In the genomic region with DNA sequence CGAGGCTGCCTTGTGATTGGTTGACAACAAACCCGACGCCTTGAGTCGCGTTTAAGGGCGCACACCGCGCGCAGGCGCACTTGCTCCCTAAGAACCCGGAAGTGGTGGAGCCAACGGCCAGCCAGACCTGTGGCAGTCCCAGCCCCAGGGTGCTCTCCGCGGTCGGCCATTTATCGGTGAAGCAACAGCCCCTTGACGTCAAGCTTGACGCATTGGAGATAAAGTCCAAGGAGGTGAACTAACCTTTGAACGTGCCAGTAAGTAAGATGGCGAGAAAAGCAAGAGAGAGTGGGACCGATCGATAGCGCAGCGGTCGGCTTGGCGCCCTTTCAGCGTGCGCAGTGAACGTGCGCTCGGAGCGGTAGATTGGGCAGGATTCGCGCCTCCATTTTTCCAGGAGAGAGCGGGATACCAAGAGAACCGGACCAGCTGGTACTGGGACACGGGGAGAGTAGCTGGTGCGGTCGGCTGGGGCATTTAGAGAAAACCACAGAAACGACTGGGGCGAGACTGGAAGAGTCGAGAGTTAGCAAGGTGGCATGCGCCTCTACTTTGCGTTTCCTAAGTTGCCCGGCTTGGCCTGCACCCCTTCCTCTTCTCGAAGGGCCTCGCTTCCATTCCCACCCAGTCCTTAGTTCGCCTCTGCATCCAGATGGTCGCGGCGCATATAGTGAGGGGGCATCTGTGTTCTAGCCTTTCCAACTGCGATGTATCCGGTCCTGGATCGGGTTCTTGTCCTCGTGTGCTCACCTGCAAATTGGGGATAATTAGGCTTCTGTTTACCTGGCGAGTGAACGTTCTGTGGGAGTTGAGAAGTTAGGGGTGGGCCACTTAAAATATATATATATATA, we compare ENCODE assay signal across 8 cellular contexts. TPM values are rescaled to one million over a fixed set of nuclear protein-coding genes. Genes with fewer than 3 reads are reported as not detected.
DNase-seq lines count a peak whose midpoint lies in the region; ATAC-seq and TF ChIP-seq lines count a peak whose summit lies in the region.

A gene (plus strand): TSS at position 364 of the 851 bp plus-strand sequence. CDS start 2,908 bp downstream, outside the sequence.

- H4K20me1 ChIP-seq in PC-9 (ENCODE audit: insufficient read depth): peaks cover 6% of the 10 kb centered on the region; the same call in 1 of the 2 replicates

- peaks cover 5% of the 10 kb centered on the region; the same call in 1 of the 2 replicates for H3F3A ChIP-seq in PC-9 (ENCODE audit: insufficient read depth, low read depth)

- H3K9me3 ChIP-seq in PC-9 (ENCODE audit: insufficient read depth, low read depth) (no peaks in the 10 kb centered on the region), mucosa of rectum (ENCODE audit: control insufficient read depth in 2 of 2, low read length in 2 of 2) (no peaks in the 10 kb centered on the region)

- peak within 1 kb of the TSS; percentile 87 for H3K4me3 ChIP-seq in Jurkat, Clone E6-1 (ENCODE audit: low read length)
- peak within 1 kb of the TSS; percentile 76 for H3K4me3 ChIP-seq in PC-9
- peak within 1 kb of the TSS; percentile 99 to 100 for H3K4me3 ChIP-seq in mucosa of rectum (ENCODE audit: low read length in 2 of 2)

- peak within 1 kb of the TSS; percentile 91 for H3K4me2 ChIP-seq in PC-9

- peaks cover 39% of the 10 kb centered on the region for H3K36me3 ChIP-seq in PC-9 (ENCODE audit: low read depth)
- peaks cover 23 to 26% of the 10 kb centered on the region in 2 donors for H3K36me3 ChIP-seq in mucosa of rectum (ENCODE audit: control insufficient read depth in 2 of 2, insufficient read depth in 2 of 2, low read length in 2 of 2)

- H3K4me1 ChIP-seq in PC-9 (replicated peaks; ENCODE audit: insufficient read depth) (peaks cover 24% of the 10 kb centered on the region), mucosa of rectum (ENCODE audit: control insufficient read depth in 2 of 2, insufficient read depth in 2 of 2, low read length in 2 of 2) (peaks cover 17 to 18% of the 10 kb centered on the region in 2 donors)

- peaks cover 77% of the 10 kb centered on the region for H3K79me2 ChIP-seq in PC-9 (ENCODE audit: low read depth)

- H3K27me3 ChIP-seq in PC-9 (ENCODE audit: insufficient read depth, low read depth) (no peaks in the 10 kb centered on the region), mucosa of rectum (ENCODE audit: control insufficient read depth in 2 of 2, insufficient read depth in 2 of 2, low read length in 2 of 2) (no peaks in the 10 kb centered on the region)

- H3K27ac ChIP-seq in PC-9 (peak within 1 kb of the TSS; percentile 72), mucosa of rectum (ENCODE audit: low read depth in 2 of 2, low read length in 2 of 2) (peak within 1 kb of the TSS; percentile 90 to 91)

- peak; percentile 89 for ATAC-seq in GM21619 (IDR thresholded peaks at IDR 0.05; ENCODE audit: unreplicated experiment)

- TF ChIP-seq POLR2A in erythroblast (IDR thresholded peaks at IDR 0.05; ENCODE audit: low read length): peak; percentile 88

- H3K9ac ChIP-seq in mucosa of rectum (ENCODE audit: low read depth in 1 of 2, low read length in 2 of 2): peak within 1 kb of the TSS; percentile 88 to 95

- POLR2A ChIA-PET in PC-9 (lab: Charles Lee; ENCODE audit: unreplicated experiment): interaction anchor here (0.5 to 0.6 kb wide), 4 partner anchors 60 to 395 kb away, joined by 3 to 17 read pairs (median 11); no protein-coding TSS in a partner anchor

- peak; percentile 93 for DNase-seq in DMS114 treated with DMSO at 0.1 percent for 48 hours (lab: John Stamatoyannopoulos, UW; ENCODE audit: unreplicated experiment)
- DNase-seq in Jurkat, Clone E6-1 (ENCODE audit: low read depth, low spot score): peak; percentile 99
- peak; percentile 99 for DNase-seq in PC-9
- peak; percentile 99 for DNase-seq in activated T-cell treated with anti-CD3 and anti-CD28 coated beads, Interleukin-2, amount 50 U/mL, for 1 hour
- peak; percentile 100 for DNase-seq in erythroblast (lab: John Stamatoyannopoulos, UW)
- DNase-seq in stimulated activated CD8-positive, alpha-beta memory T cell treated with anti-CD3 and anti-CD28 coated beads, Interleukin-7, amount 100 ng/mL, for 1 hour (ENCODE audit: low read depth in 2 of 2): peak; percentile 98 to 99

- CTCF ChIA-PET in PC-9 (lab: Charles Lee): interaction anchor here (1.0 kb wide), 1 partner anchor 33 kb away, joined by 5 read pairs; a partner anchor contains a TSS

- peak within 1 kb of the TSS; percentile 96 for H2AFZ ChIP-seq in PC-9

- no peak for TF ChIP-seq CTCF in PC-9 (conservative IDR thresholded peaks at IDR 0.05)

- no peaks in the 10 kb centered on the region for H3K9me2 ChIP-seq in PC-9 (ENCODE audit: insufficient read depth)

- TSS peak; percentile 75 for BruUV-seq in PC-9 (replicated peaks; lab: Mats Ljungman, UMichigan)

- intact Hi-C loops in PC-9 (cut with micrococcal nuclease; ENCODE audit: unreplicated experiment): loop anchor here (2.0 kb wide), 1 partner anchor 76 kb away; a partner anchor contains a TSS

RNA-seq across cellular contexts. Expression of the gene that starts here (rescaled TPM):
- 57.0 TPM for polyA plus RNA-seq in Jurkat, Clone E6-1 (2012; ENCODE audit: insufficient read depth, insufficient read length)
- total RNA-seq in PC-9 (2021): 39.6 and 50.0 TPM in 2 replicates

Comparison
In these comparisons a context has a peak if more than half of its experiments do, and no peak if none do; other contexts are left out.
1. Peak in every context shown above with its lines: DNase-seq, ATAC-seq, H3K4me3 ChIP-seq and H3K27ac ChIP-seq.